30 cellular contexts compared by ENCODE assay signal in the genomic region with DNA sequence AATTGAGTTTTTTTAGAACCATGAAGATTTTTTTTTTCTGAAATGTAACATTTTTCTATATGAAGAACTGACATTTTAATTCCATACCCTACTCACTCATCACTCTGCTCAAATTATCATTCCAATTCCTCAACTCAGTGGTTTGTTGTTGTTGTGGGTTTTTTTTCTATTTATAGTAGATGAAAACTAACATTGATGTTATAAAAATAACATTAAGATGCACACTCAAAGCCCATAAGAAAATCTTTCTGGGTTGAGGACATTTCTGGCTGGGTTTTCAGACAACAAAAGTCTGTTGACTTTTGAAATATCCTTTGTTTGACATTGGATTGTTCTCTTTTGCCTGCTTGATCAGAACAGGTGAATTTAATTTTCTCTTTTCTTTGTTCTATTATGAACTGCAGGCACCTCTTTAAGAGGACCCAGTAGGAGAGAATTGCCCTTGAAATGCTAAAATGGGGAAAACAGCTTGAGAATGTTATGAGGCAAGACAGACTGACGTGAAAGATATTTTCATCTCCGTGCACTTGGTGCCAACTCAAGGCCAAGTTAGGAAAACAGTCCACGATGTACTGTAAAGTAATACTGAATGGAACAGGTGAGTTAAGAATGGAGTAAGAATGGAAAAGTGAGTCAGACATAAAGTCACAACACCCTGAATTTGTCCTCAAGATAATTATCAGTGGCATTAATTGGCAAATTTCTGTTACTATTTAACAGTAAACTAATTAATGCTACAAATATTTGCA. TPM values are rescaled to one million over a fixed set of nuclear protein-coding genes. Genes with fewer than 3 reads are reported as not detected.
DNase-seq lines count a peak whose midpoint lies in the region; ATAC-seq, FAIRE-seq and TF ChIP-seq lines count a peak whose summit lies in the region.
"Had no signal": no experiment of that assay in that cellular context is flagged by ENCODE, and none has a peak within 500 bp of the region (broad histone marks: within the 10 kb centered on the region; RNA-seq: fewer than 3 reads in every experiment).

No MANE protein-coding gene starts in this region.

- no peaks in the 10 kb centered on the region for H3K79me2 ChIP-seq in GM12878 (ENCODE audit: control insufficient read depth, insufficient read depth, low read length)

- intact Hi-C loops in GM12878 (cut with micrococcal nuclease; ENCODE audit: unreplicated experiment) (no loop called here), psoas muscle (cut with DNase I) (no loop called here)

- FAIRE-seq in H54 (lab: Jason Lieb, UNC) = peak; percentile 55
- no peak for FAIRE-seq in GM12878 (lab: Jason Lieb, UNC)
- FAIRE-seq: A204.1, bronchial epithelial cell, TTC549 had no signal

- H3K27ac ChIP-seq in GM12878 (ENCODE audit: control insufficient read depth, insufficient read depth) (no peak overlapping the region), psoas muscle (peak overlapping the region; percentile 90)
- H3K27ac ChIP-seq: coronary artery, foreskin keratinocyte, KMS-11, RWPE1, SK-N-MC, skin epidermis, thoracic aorta, vagina had no signal

- SMC1A ChIA-PET in GM12878 (lab: Charles Lee; ENCODE audit: uncharacterized antibody, unreplicated experiment) = no interaction called here

- no peak overlapping the region for H3K9ac ChIP-seq in GM12878 (ENCODE audit: control insufficient read depth, insufficient read depth, low read length)
- H3K9ac ChIP-seq: KMS-11 had no signal

- in situ Hi-C loops in GM12878 (cut with MboI) = no loop called here

- WGBS in GM12878 (ENCODE audit: insufficient coverage, insufficient replicate concordance, low lambda C conversion rate, missing lambda C conversion rate) = 49% methylated on average over 3 of the region's 3 CpGs
- WGBS in psoas muscle, 3 donors = 18 to 37% (median 20%) methylated on average over 3 of the region's 3 CpGs

- RAD21 ChIA-PET in GM12878 (lab: Charles Lee; ENCODE audit: unreplicated experiment) = interaction anchor here (0.7 kb wide), 1 partner anchor 186 kb away, joined by 4 read pairs; no protein-coding TSS in a partner anchor

- TF ChIP-seq POLR2A in H54 (IDR thresholded peaks at IDR 0.05; ENCODE audit: low read depth, low read length) (no peak), GM12878 (IDR thresholded peaks at IDR 0.05; ENCODE audit: low read depth, low read length) (no peak)

- BruUV-seq in GM12878 (replicated peaks; lab: Mats Ljungman, UMichigan) = no TSS peak

- H3K36me3 ChIP-seq in GM12878 (ENCODE audit: control insufficient read depth in 2 of 2, insufficient read depth in 2 of 2, low read length in 1 of 2) (no peaks in the 10 kb centered on the region), psoas muscle (ENCODE audit: insufficient read depth in 1 of 2, low read depth in 1 of 2) (no peaks in the 10 kb centered on the region), BE2C (no peaks in the 10 kb centered on the region)
- H3K36me3 ChIP-seq: thoracic aorta, vagina had no signal

- DNase-seq in NCI-H2107 treated with DMSO at 0.1 percent for 48 hours (lab: John Stamatoyannopoulos, UW; ENCODE audit: unreplicated experiment) = peak; percentile 71
- DNase-seq in NCI-H2107 (lab: John Stamatoyannopoulos, UW) = no peak
- no peak for DNase-seq in H54 (ENCODE audit: insufficient read length, low spot score)
- DNase-seq in GM12878 (ENCODE audit: low read depth, low spot score) = no peak
- peak in 1 of 2 donors; percentile 58 for DNase-seq in psoas muscle
- no peak for DNase-seq in BE2C
- DNase-seq: activated CD4-positive, alpha-beta T cell treated with anti-CD3 and anti-CD28 coated beads, Interleukin-2, amount 50 U/mL, for 48 hours; activated naive CD4-positive, alpha-beta T cell treated with anti-CD3 and anti-CD28 coated beads, Interleukin-2, amount 50 U/mL, for 16 hours; AML-193; CD8-positive, alpha-beta memory T cell; foreskin keratinocyte; GDM1; left colon; mesenchymal stem cell; NCI-H1694 treated with DMSO at 0.1 percent for 48 hours; NCI-H226 had no signal

- POLR2A ChIA-PET in GM12878 (lab: Charles Lee) = no interaction called here

- no peak overlapping the region for H3K4me2 ChIP-seq in GM12878 (ENCODE audit: control insufficient read depth, insufficient read depth)
- H3K4me2 ChIP-seq: KMS-11 had no signal

- CTCF ChIA-PET in GM12878 (lab: Yijun Ruan, JAX) = no interaction called here

- TF ChIP-seq RAD21 in GM12878 (IDR thresholded peaks at IDR 0.05; ENCODE audit: insufficient read depth, low read depth, low read length) = no peak

- no peaks in the 10 kb centered on the region for H3K9me3 ChIP-seq in GM12878 (replicated peaks; ENCODE audit: control insufficient read depth, insufficient read depth, low read length)
- no peaks in the 10 kb centered on the region for H3K9me3 ChIP-seq in psoas muscle
- no peaks in the 10 kb centered on the region for H3K9me3 ChIP-seq in BE2C
- H3K9me3 ChIP-seq: thoracic aorta, vagina had no signal

- no peak overlapping the region for H3K4me3 ChIP-seq in GM12878
- H3K4me3 ChIP-seq in psoas muscle = no peak overlapping the region
- H3K4me3 ChIP-seq in BE2C (ENCODE audit: low read depth, low read length) = no peak overlapping the region
- H3K4me3 ChIP-seq: coronary artery, SK-N-MC, skin epidermis, thoracic aorta, vagina had no signal

- no peak for TF ChIP-seq EP300 in GM12878 (IDR thresholded peaks at IDR 0.05; ENCODE audit: borderline replicate concordance in 1 of 2, control insufficient read depth in 1 of 2, low read depth in 2 of 2, low read length in 2 of 2)

- no peak for TF ChIP-seq CTCF in GM12878 (IDR thresholded peaks at IDR 0.05 in 2 of 3, conservative IDR thresholded peaks at IDR 0.05 in 1 of 3; ENCODE audit: control insufficient read depth in 2 of 3, extremely low read depth in 1 of 3, insufficient read depth in 1 of 3, low read depth in 3 of 3, low read length in 3 of 3)
- TF ChIP-seq CTCF in psoas muscle (IDR thresholded peaks at IDR 0.05) = no peak
- TF ChIP-seq CTCF in BE2C (IDR thresholded peaks at IDR 0.05; ENCODE audit: low read depth, low read length) = no peak

- ATAC-seq in GM12878 (no peak), psoas muscle (peak; percentile 90 to 96 (median 93)), GM21447 (IDR thresholded peaks at IDR 0.05; ENCODE audit: unreplicated experiment) (no peak), GM19324 (IDR thresholded peaks at IDR 0.05; ENCODE audit: low FRiP score, unreplicated experiment) (no peak)
- ATAC-seq: activated CD4-positive, CD25-positive, alpha-beta regulatory T cell treated with anti-CD3 and anti-CD28 coated beads, Interleukin-2, amount 50 U/mL, for 24 hours; esophagus mucosa; foreskin keratinocyte; left colon had no signal

- H3K27me3 ChIP-seq in GM12878 (replicated peaks in 1 of 2; ENCODE audit: control insufficient read depth in 2 of 2, insufficient read depth in 2 of 2, low read length in 1 of 2) = no peaks in the 10 kb centered on the region
- no peaks in the 10 kb centered on the region for H3K27me3 ChIP-seq in psoas muscle (ENCODE audit: insufficient read depth in 3 of 3, low read length in 2 of 3)
- 0 out of 2 replicates have a peak, but pooled peaks cover 3% of the 10 kb centered on the region for H3K27me3 ChIP-seq in BE2C
- H3K27me3 ChIP-seq: foreskin keratinocyte, vagina had no signal

- H3K4me1 ChIP-seq in GM12878 (ENCODE audit: control insufficient read depth, insufficient read depth, low read length) = no peaks in the 10 kb centered on the region
- peaks cover 23% of the 10 kb centered on the region for H3K4me1 ChIP-seq in psoas muscle
- no peaks in the 10 kb centered on the region for H3K4me1 ChIP-seq in BE2C
- H3K4me1 ChIP-seq: vagina had no signal

- no peak overlapping the region for H2AFZ ChIP-seq in GM12878 (ENCODE audit: control insufficient read depth, low read depth, low read length)

- no peaks in the 10 kb centered on the region for H4K20me1 ChIP-seq in GM12878 (ENCODE audit: control insufficient read depth, insufficient read depth)

TF ChIP-seq in GM12878, 131 proteins besides CTCF, POLR2A, EP300 and RAD21:
- no peak for TF ChIP-seq IRF4 (IDR thresholded peaks at IDR 0.05; ENCODE audit: low read depth, low read length)
- peak; percentile 52 for TF ChIP-seq MTA2 (IDR thresholded peaks at IDR 0.05; ENCODE audit: low read depth)

RNA-seq across cellular contexts. Expression of gene ABCA5, which starts 16.1 kb away (rescaled TPM):
- total RNA-seq in GM12878 (2013; cell fraction: nucleolus; rRNA removed) = 357 and 358 TPM in 2 replicates
- 17.5 and 22.0 TPM in 2 replicates for total RNA-seq in GM12878 (2014; rRNA removed)
- total RNA-seq in GM12878 (2014; rRNA removed; fragmentation: Illumina TruSeq; extraction: Trizol) = 26.1 and 31.4 TPM in 2 replicates
- 15.7 and 17.2 TPM in 2 replicates for total RNA-seq in GM12878 (2021)
- 12.6 TPM for polyA plus RNA-seq in GM12878 (2011; ENCODE audit: low read depth)
- polyA plus RNA-seq in GM12878 (2011; rRNA removed) = 25.4 and 46.9 TPM in 2 replicates
- 5.0 and 7.0 TPM in 2 replicates for polyA plus RNA-seq in GM12878 (2011; cell fraction: cytosol; rRNA removed)
- polyA plus RNA-seq in GM12878 (2011; cell fraction: nucleus; rRNA removed) = 34.9 and 49.2 TPM in 2 replicates
- polyA plus RNA-seq in GM12878 (2012) = 22.9 and 25.4 TPM in 2 replicates
- polyA plus RNA-seq in GM12878 (2014; fragmentation: Illumina TruSeq; extraction: Trizol) = 14.5 and 22.9 TPM in 2 replicates
- 10 to 100 TPM; 11.8 to 31.1 TPM for polyA plus RNA-seq in GM12878 (2014; fragmentation: Nextera tagmentation; extraction: Ambion mirVana)
- polyA plus RNA-seq in GM12878 (2014; rRNA removed) = 12.3 and 15.6 TPM in 2 replicates
- polyA plus RNA-seq in GM12878 (2016; fragmentation: Nextera tagmentation; extraction: Ambion mirVana) = 10 to 100 TPM; 18.7 to 18.8 TPM
- polyA minus RNA-seq in GM12878 (2011; rRNA and poly(A)+ RNA removed) = 29.2 and 33.4 TPM in 2 replicates
- 6.0 and 7.5 TPM in 2 replicates for polyA minus RNA-seq in GM12878 (2011; cell fraction: cytosol; rRNA and poly(A)+ RNA removed)
- 41.3 and 65.5 TPM in 2 replicates for polyA minus RNA-seq in GM12878 (2011; cell fraction: nucleus; rRNA and poly(A)+ RNA removed)
- 10 to 100 TPM; 54.9 to 81.5 (median 75.0) TPM for total RNA-seq in psoas muscle
- polyA plus RNA-seq in psoas muscle = 10 to 100 TPM in 2 of 3 donors, 1 to 10 TPM in 1; 8.7 to 32.3 (median 28.5) TPM
- 0.37 TPM for polyA plus RNA-seq in BE2C (2012; ENCODE audit: insufficient read depth, insufficient read length, low read depth)

Comparison
In these comparisons a context has a peak if more than half of its experiments do, and no peak if none do; other contexts are left out.
1. ATAC-seq: peak in psoas muscle (4 of 4); none in GM12878 (single experiment), GM21447 (single experiment) and GM19324 (single experiment).